Comparison of ENCODE assay signal across 1 cellular context in the genomic region with DNA sequence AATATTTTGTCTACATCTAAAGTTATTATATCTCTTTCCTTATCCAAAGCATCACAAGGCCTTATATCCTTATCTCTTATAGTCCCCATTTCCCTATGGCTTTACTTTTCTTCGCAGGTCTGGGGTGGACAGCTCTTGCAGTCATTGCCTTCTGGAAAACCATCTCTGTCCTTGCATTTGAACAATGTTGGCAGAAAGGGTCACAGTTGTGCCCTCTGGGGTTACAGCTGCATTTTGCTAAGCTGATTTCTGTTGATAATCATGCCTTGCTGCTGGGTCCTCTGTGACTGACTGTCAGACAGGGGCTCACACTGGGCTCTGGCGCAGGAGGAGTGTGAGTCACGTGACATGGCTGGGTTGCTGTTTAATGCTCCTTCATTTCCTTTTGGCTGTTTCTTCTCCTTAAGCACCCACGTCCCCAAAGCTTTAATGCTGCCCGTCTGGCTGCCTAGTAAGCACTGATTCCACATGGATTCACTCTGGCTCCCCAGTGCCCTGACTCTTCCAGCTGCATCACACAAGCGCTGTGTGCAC.
TF ChIP-seq lines count a peak whose summit lies in the region.

No MANE protein-coding gene starts in this region.

TF ChIP-seq in SK-N-SH, 30 proteins besides CTCF, POLR2A, EP300 and RAD21 (continued from another document):
- TF ChIP-seq SIN3A (IDR thresholded peaks at IDR 0.05; ENCODE audit: borderline replicate concordance, low read depth, low read length) = no peak
- TF ChIP-seq FOSL2 (IDR thresholded peaks at IDR 0.05; ENCODE audit: borderline replicate concordance, low read depth) = no peak
- TF ChIP-seq, protein P1, sequence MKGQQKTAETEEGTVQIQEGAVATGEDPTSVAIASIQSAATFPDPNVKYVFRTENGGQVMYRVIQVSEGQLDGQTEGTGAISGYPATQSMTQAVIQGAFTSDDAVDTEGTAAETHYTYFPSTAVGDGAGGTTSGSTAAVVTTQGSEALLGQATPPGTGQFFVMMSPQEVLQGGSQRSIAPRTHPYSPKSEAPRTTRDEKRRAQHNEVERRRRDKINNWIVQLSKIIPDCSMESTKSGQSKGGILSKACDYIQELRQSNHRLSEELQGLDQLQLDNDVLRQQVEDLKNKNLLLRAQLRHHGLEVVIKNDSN (IDR thresholded peaks at IDR 0.05; ENCODE audit: borderline replicate concordance, low read depth) = peak; percentile 54; the same call in 1 of the 2 replicates
- no peak; the same call in 1 of the 2 replicates for TF ChIP-seq SMC3 (IDR thresholded peaks at IDR 0.05; ENCODE audit: low read depth, low read length)
- no peak for TF ChIP-seq NRF1 (IDR thresholded peaks at IDR 0.05; ENCODE audit: low read depth, low read length)
- TF ChIP-seq RFX5 (IDR thresholded peaks at IDR 0.05; ENCODE audit: low read length) = no peak
- TF ChIP-seq TCF12 (IDR thresholded peaks at IDR 0.05) = no peak
- peak; percentile 68 for TF ChIP-seq RCOR1 (IDR thresholded peaks at IDR 0.05; ENCODE audit: low read length)
- peak; percentile 97 for TF ChIP-seq GATA2 (CRISPR knock-in tag; IDR thresholded peaks at IDR 0.05)
- TF ChIP-seq RXRA (IDR thresholded peaks at IDR 0.05; ENCODE audit: borderline replicate concordance, low read depth) = no peak
- peak; percentile 78 for TF ChIP-seq CHD2 (IDR thresholded peaks at IDR 0.05; ENCODE audit: low read length, partially characterized antibody)
- no peak for TF ChIP-seq YY1 (IDR thresholded peaks at IDR 0.05; ENCODE audit: low read depth)
- TF ChIP-seq, protein P2, sequence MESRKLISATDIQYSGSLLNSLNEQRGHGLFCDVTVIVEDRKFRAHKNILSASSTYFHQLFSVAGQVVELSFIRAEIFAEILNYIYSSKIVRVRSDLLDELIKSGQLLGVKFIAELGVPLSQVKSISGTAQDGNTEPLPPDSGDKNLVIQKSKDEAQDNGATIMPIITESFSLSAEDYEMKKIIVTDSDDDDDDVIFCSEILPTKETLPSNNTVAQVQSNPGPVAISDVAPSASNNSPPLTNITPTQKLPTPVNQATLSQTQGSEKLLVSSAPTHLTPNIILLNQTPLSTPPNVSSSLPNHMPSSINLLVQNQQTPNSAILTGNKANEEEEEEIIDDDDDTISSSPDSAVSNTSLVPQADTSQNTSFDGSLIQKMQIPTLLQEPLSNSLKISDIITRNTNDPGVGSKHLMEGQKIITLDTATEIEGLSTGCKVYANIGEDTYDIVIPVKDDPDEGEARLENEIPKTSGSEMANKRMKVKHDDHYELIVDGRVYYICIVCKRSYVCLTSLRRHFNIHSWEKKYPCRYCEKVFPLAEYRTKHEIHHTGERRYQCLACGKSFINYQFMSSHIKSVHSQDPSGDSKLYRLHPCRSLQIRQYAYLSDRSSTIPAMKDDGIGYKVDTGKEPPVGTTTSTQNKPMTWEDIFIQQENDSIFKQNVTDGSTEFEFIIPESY (IDR thresholded peaks at IDR 0.05; ENCODE audit: borderline replicate concordance, low read depth) = no peak
- TF ChIP-seq, protein P3, sequence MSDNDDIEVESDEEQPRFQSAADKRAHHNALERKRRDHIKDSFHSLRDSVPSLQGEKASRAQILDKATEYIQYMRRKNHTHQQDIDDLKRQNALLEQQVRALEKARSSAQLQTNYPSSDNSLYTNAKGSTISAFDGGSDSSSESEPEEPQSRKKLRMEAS (IDR thresholded peaks at IDR 0.05; ENCODE audit: low read depth) = no peak
- peak; percentile 74 for TF ChIP-seq MXI1 (IDR thresholded peaks at IDR 0.05; ENCODE audit: low read depth, low read length)
- TF ChIP-seq, protein P4, sequence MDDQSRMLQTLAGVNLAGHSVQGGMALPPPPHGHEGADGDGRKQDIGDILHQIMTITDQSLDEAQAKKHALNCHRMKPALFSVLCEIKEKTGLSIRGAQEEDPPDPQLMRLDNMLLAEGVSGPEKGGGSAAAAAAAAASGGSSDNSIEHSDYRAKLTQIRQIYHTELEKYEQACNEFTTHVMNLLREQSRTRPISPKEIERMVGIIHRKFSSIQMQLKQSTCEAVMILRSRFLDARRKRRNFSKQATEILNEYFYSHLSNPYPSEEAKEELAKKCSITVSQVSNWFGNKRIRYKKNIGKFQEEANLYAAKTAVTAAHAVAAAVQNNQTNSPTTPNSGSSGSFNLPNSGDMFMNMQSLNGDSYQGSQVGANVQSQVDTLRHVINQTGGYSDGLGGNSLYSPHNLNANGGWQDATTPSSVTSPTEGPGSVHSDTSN (IDR thresholded peaks at IDR 0.05) = no peak
- no peak for TF ChIP-seq JUND (IDR thresholded peaks at IDR 0.05)
- TF ChIP-seq, protein P5, sequence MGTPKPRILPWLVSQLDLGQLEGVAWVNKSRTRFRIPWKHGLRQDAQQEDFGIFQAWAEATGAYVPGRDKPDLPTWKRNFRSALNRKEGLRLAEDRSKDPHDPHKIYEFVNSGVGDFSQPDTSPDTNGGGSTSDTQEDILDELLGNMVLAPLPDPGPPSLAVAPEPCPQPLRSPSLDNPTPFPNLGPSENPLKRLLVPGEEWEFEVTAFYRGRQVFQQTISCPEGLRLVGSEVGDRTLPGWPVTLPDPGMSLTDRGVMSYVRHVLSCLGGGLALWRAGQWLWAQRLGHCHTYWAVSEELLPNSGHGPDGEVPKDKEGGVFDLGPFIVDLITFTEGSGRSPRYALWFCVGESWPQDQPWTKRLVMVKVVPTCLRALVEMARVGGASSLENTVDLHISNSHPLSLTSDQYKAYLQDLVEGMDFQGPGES (IDR thresholded peaks at IDR 0.05; ENCODE audit: low read depth, low read length) = no peak
- TF ChIP-seq POLR2AphosphoS5 (IDR thresholded peaks at IDR 0.05; ENCODE audit: low read depth, low read length) = no peak
- TF ChIP-seq GABPA (IDR thresholded peaks at IDR 0.05; ENCODE audit: low read depth) = no peak
- TF ChIP-seq EZH2phosphoT487 (IDR thresholded peaks at IDR 0.05; ENCODE audit: borderline replicate concordance, low read depth) = no peak
- no peak for TF ChIP-seq NFIC (IDR thresholded peaks at IDR 0.05; ENCODE audit: borderline replicate concordance)
- TF ChIP-seq FOXM1 (IDR thresholded peaks at IDR 0.05; ENCODE audit: low read depth) = no peak
- TF ChIP-seq, protein P6, sequence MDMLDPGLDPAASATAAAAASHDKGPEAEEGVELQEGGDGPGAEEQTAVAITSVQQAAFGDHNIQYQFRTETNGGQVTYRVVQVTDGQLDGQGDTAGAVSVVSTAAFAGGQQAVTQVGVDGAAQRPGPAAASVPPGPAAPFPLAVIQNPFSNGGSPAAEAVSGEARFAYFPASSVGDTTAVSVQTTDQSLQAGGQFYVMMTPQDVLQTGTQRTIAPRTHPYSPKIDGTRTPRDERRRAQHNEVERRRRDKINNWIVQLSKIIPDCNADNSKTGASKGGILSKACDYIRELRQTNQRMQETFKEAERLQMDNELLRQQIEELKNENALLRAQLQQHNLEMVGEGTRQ (IDR thresholded peaks at IDR 0.05; ENCODE audit: borderline replicate concordance, low read depth, low read length) = peak; percentile 54; the same call in 1 of the 2 replicates
- TF ChIP-seq TEAD4 (IDR thresholded peaks at IDR 0.05; ENCODE audit: borderline replicate concordance, insufficient read depth) = no peak
